ENCODE assay signal across 1 cellular context in genomic region chr2:97969466-97970067, GRCh38.
TF ChIP-seq lines count a peak whose summit lies in the region.

No MANE protein-coding gene starts in this region.

TF ChIP-seq in GM12878, 131 proteins besides CTCF, POLR2A, EP300 and RAD21 (continued from another document):
- TF ChIP-seq ZNF384 (IDR thresholded peaks at IDR 0.05; ENCODE audit: borderline replicate concordance, low read depth, low read length): no peak
- TF ChIP-seq GABPA (IDR thresholded peaks at IDR 0.05; ENCODE audit: low read depth): no peak
- TF ChIP-seq JUNB (IDR thresholded peaks at IDR 0.05): peak; percentile 35; the same call in 1 of the 2 replicates
- no peak for TF ChIP-seq HDGF (IDR thresholded peaks at IDR 0.05)
- no peak for TF ChIP-seq TAF1 (IDR thresholded peaks at IDR 0.05; ENCODE audit: borderline replicate concordance, low read depth, low read length)
- no peak for TF ChIP-seq NR2F1 (conservative IDR thresholded peaks at IDR 0.05)
- no peak for TF ChIP-seq NR2C1 (IDR thresholded peaks at IDR 0.05)
- peak; percentile 76 for TF ChIP-seq RUNX3 (IDR thresholded peaks at IDR 0.05; ENCODE audit: low read length)
- TF ChIP-seq, protein P1, sequence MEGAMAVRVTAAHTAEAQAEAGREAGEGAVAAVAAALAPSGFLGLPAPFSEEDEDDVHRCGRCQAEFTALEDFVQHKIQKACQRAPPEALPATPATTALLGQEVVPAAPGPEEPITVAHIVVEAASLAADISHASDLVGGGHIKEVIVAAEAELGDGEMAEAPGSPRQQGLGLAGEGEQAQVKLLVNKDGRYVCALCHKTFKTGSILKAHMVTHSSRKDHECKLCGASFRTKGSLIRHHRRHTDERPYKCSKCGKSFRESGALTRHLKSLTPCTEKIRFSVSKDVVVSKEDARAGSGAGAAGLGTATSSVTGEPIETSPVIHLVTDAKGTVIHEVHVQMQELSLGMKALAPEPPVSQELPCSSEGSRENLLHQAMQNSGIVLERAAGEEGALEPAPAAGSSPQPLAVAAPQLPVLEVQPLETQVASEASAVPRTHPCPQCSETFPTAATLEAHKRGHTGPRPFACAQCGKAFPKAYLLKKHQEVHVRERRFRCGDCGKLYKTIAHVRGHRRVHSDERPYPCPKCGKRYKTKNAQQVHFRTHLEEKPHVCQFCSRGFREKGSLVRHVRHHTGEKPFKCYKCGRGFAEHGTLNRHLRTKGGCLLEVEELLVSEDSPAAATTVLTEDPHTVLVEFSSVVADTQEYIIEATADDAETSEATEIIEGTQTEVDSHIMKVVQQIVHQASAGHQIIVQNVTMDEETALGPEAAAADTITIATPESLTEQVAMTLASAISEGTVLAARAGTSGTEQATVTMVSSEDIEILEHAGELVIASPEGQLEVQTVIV (IDR thresholded peaks at IDR 0.05; ENCODE audit: borderline replicate concordance, partially characterized antibody): no peak
- TF ChIP-seq ELK1 (IDR thresholded peaks at IDR 0.05; ENCODE audit: low read depth, low read length): no peak
- no peak for TF ChIP-seq RBBP5 (conservative IDR thresholded peaks at IDR 0.05)
- no peak for TF ChIP-seq POLR2AphosphoS2 (IDR thresholded peaks at IDR 0.05; ENCODE audit: low read depth, low read length)
- no peak for TF ChIP-seq IKZF2 (IDR thresholded peaks at IDR 0.05)
- 0 out of 2 replicates have a peak, but pooled peaks have one; percentile 18 for TF ChIP-seq NFIC (IDR thresholded peaks at IDR 0.05; ENCODE audit: low read depth, low read length)
